9 cellular contexts compared by ENCODE assay signal in genomic region chr9:121972501-121972981, GRCh38.
A peak's percentile ranks its signal among the peaks of the same experiment; 100 is the strongest.
DNase-seq lines count a peak whose midpoint lies in the region; ATAC-seq and TF ChIP-seq lines count a peak whose summit lies in the region.
"Had no signal": no experiment of that assay in that cellular context is flagged by ENCODE, and none has a peak within 500 bp of the region (broad histone marks: within the 10 kb centered on the region; RNA-seq: fewer than 3 reads in every experiment).

No MANE protein-coding gene starts in this region.

- H3K27ac Mint-ChIP-seq in immature natural killer cell: no peak overlapping the region
- no peak overlapping the region for H3K27ac Mint-ChIP-seq in activated CD8-positive, alpha-beta memory T cell treated with anti-CD3 and anti-CD28 coated beads, Interleukin-2, amount 10 ng/mL, durations not matched to agents 7 days and 5 days

- peaks cover 0 to 2% (median 0%) of the 10 kb centered on the region in 3 donors for H3K27me3 Mint-ChIP-seq in immature natural killer cell (ENCODE audit: low read depth in 3 of 3)
- no peaks in the 10 kb centered on the region for H3K27me3 Mint-ChIP-seq in activated CD8-positive, alpha-beta memory T cell treated with anti-CD3 and anti-CD28 coated beads, Interleukin-2, amount 10 ng/mL, durations not matched to agents 7 days and 5 days

- ATAC-seq in GM21381 (IDR thresholded peaks at IDR 0.05; ENCODE audit: unreplicated experiment): peak; percentile 70
- no peak for ATAC-seq in activated CD8-positive, alpha-beta memory T cell treated with anti-CD3 and anti-CD28 coated beads, Interleukin-2, amount 10 ng/mL, durations not matched to agents 7 days and 5 days
- ATAC-seq: Right ventricle myocardium inferior had no signal

- peaks cover 0 to 2% (median 0%) of the 10 kb centered on the region in 6 donors for H3K9me3 Mint-ChIP-seq in immature natural killer cell
- H3K9me3 Mint-ChIP-seq in activated CD8-positive, alpha-beta memory T cell treated with anti-CD3 and anti-CD28 coated beads, Interleukin-2, amount 10 ng/mL, durations not matched to agents 7 days and 5 days (ENCODE audit: low read depth): no peaks in the 10 kb centered on the region

- H3K4me3 ChIP-seq in esophagus squamous epithelium: no peak overlapping the region

- CTCF ChIA-PET in activated CD8-positive, alpha-beta memory T cell treated with anti-CD3 and anti-CD28 coated beads, Interleukin-2, amount 10 ng/mL, durations not matched to agents 7 days and 5 days (lab: Charles Lee): no interaction called here

- peaks cover 0 to 11% (median 7%) of the 10 kb centered on the region in 3 donors for H3K36me3 Mint-ChIP-seq in immature natural killer cell
- H3K36me3 Mint-ChIP-seq in activated CD8-positive, alpha-beta memory T cell treated with anti-CD3 and anti-CD28 coated beads, Interleukin-2, amount 10 ng/mL, durations not matched to agents 7 days and 5 days: no peaks in the 10 kb centered on the region

- peaks cover 4 to 53% (median 26%) of the 10 kb centered on the region in 3 donors for H3K4me1 ChIP-seq in esophagus squamous epithelium

- no peaks in the 10 kb centered on the region for H3K27me3 ChIP-seq in esophagus squamous epithelium

- H3K4me3 Mint-ChIP-seq in immature natural killer cell: no peak overlapping the region
- no peak overlapping the region for H3K4me3 Mint-ChIP-seq in activated CD8-positive, alpha-beta memory T cell treated with anti-CD3 and anti-CD28 coated beads, Interleukin-2, amount 10 ng/mL, durations not matched to agents 7 days and 5 days

- no peaks in the 10 kb centered on the region for H3K9me3 ChIP-seq in esophagus squamous epithelium

- 38 to 40% methylated on average over 6 to 7 of the region's 7 CpGs for WGBS in esophagus squamous epithelium, 2 donors

- H3K27ac ChIP-seq in esophagus squamous epithelium: peak overlapping the region; percentile 31 to 81 (median 57)

- in situ Hi-C loops in ACHN (cut with HindIII; ENCODE audit: low pct_ligation_motif_present, low pct_unique_long_range_greater_than_20kb, low sequenced_read_pairs): no loop called here
- in situ Hi-C loops in GM13977 (cut with MboI; ENCODE audit: low pct_unique_long_range_greater_than_20kb, low sequenced_read_pairs, unreplicated experiment): no loop called here

- H3K36me3 ChIP-seq in esophagus squamous epithelium: no peaks in the 10 kb centered on the region

- intact Hi-C loops in esophagus squamous epithelium (cut with DNase I): no loop called here

- TF ChIP-seq CTCF in esophagus squamous epithelium (IDR thresholded peaks at IDR 0.05): no peak
- TF ChIP-seq CTCF in GM13977 (IDR thresholded peaks at IDR 0.05; ENCODE audit: extremely low read depth, insufficient read depth, missing control alignments): no peak

- no peak for TF ChIP-seq POLR2A in esophagus squamous epithelium (IDR thresholded peaks at IDR 0.05)

- peak; percentile 73 for DNase-seq in ACHN
- DNase-seq in NCI-H1105 treated with DMSO at 0.1 percent for 48 hours (lab: John Stamatoyannopoulos, UW): peak; percentile 44
- no peak for DNase-seq in esophagus squamous epithelium (lab: John Stamatoyannopoulos, UW)
- DNase-seq in immature natural killer cell: no peak
- no peak for DNase-seq in Kasumi-1 (lab: John Stamatoyannopoulos, UW)
- DNase-seq in activated CD8-positive, alpha-beta memory T cell treated with anti-CD3 and anti-CD28 coated beads, Interleukin-2, amount 10 ng/mL, durations not matched to agents 7 days and 5 days: no peak
- DNase-seq in GM13977 (ENCODE audit: low spot score): no peak

- H3K4me1 Mint-ChIP-seq in immature natural killer cell: no peaks in the 10 kb centered on the region
- no peaks in the 10 kb centered on the region for H3K4me1 Mint-ChIP-seq in activated CD8-positive, alpha-beta memory T cell treated with anti-CD3 and anti-CD28 coated beads, Interleukin-2, amount 10 ng/mL, durations not matched to agents 7 days and 5 days

Comparison
In these comparisons a context has a peak if more than half of its experiments do, and no peak if none do; other contexts are left out.
1. DNase-seq: peak in ACHN (single experiment) and NCI-H1105 treated with DMSO at 0.1 percent for 48 hours (single experiment); none in esophagus squamous epithelium (single experiment), immature natural killer cell (0 of 3), Kasumi-1 (0 of 2), activated CD8-positive, alpha-beta memory T cell treated with anti-CD3 and anti-CD28 coated beads, Interleukin-2, amount 10 ng/mL, durations not matched to agents 7 days and 5 days (single experiment) and GM13977 (single experiment).